ENCODE assay signal across 8 cellular contexts in the genomic region with DNA sequence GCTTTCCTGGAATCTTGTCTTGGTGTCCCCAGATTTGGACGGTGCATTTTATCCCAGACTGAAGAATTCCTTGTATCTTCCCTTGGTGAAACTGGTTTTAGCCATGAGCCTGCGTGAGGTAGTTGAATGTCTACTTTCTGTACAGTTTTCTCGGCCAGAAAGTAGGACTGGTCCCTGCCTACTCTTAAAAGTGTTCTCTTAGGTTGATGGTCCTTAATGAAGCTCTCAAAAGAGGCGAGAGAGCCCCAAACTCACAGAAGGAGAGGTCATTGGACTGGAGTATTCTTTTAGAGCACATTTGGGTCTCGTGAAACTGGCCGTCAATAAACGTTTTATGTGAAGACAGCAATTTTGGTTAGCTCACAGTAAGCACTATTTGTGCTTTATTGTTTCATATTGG. TPM values are rescaled to one million over a fixed set of nuclear protein-coding genes. Genes with fewer than 3 reads are reported as not detected.
DNase-seq lines count a peak whose midpoint lies in the region; ATAC-seq and TF ChIP-seq lines count a peak whose summit lies in the region.

No MANE protein-coding gene starts in this region.

- H3K9ac ChIP-seq in smooth muscle cell (ENCODE audit: low read depth): peak overlapping the region; percentile 90

- DNase-seq in RKO (ENCODE audit: low spot score): peak; percentile 9
- peak; percentile 11 for DNase-seq in germinal center (ENCODE audit: low spot score)
- DNase-seq in smooth muscle cell (lab: John Stamatoyannopoulos, UW; ENCODE audit: unreplicated experiment): no peak
- DNase-seq in C1 segment of cervical spinal cord (lab: John Stamatoyannopoulos, UW): no peak
- no peak for DNase-seq in activated T-cell treated with anti-CD3 and anti-CD28 coated beads, Interleukin-2, amount 50 U/mL, for 1 hour
- no peak for DNase-seq in ureter (ENCODE audit: low spot score)

- WGBS in smooth muscle cell (ENCODE audit: low lambda C conversion rate): 4% methylated on average over 7 of the region's 7 CpGs

- H3K4me3 ChIP-seq in smooth muscle cell: peak overlapping the region; percentile 79

- peaks cover 56% of the 10 kb centered on the region for H3K79me2 ChIP-seq in smooth muscle cell (ENCODE audit: low read depth)

- no peak for TF ChIP-seq CTCF in smooth muscle cell (IDR thresholded peaks at IDR 0.05; ENCODE audit: borderline replicate concordance, insufficient read depth, poor library complexity, severe bottlenecking)

- H3K4me2 ChIP-seq in smooth muscle cell: peak overlapping the region; percentile 86

- H4K20me1 ChIP-seq in smooth muscle cell (ENCODE audit: low read depth): peaks cover 21% of the 10 kb centered on the region

- H3K27ac ChIP-seq in smooth muscle cell (ENCODE audit: low read depth): peak overlapping the region; percentile 92

- no peaks in the 10 kb centered on the region for H3K9me3 ChIP-seq in smooth muscle cell (replicated peaks; ENCODE audit: low read depth)

- H3K4me1 ChIP-seq in smooth muscle cell (ENCODE audit: low read depth): peaks cover 9% of the 10 kb centered on the region

- H3K36me3 ChIP-seq in smooth muscle cell (ENCODE audit: low read depth): no peaks in the 10 kb centered on the region

- ATAC-seq in GM21381 (IDR thresholded peaks at IDR 0.05; ENCODE audit: unreplicated experiment) (peak; percentile 2), HG03378 (IDR thresholded peaks at IDR 0.05; ENCODE audit: unreplicated experiment) (no peak)

- peak overlapping the region; percentile 93 for H2AFZ ChIP-seq in smooth muscle cell (ENCODE audit: low read depth)

- H3K27me3 ChIP-seq in smooth muscle cell (ENCODE audit: low read depth): no peaks in the 10 kb centered on the region

- H3F3A ChIP-seq in smooth muscle cell (ENCODE audit: low read depth): no peaks in the 10 kb centered on the region

RNA-seq across cellular contexts. Expression of gene GTF2F2, which starts 0.7 kb away (rescaled TPM):
- total RNA-seq in smooth muscle cell (25.3 and 28.1 TPM in 2 replicates), ureter (15.8 TPM)
- polyA plus RNA-seq in smooth muscle cell: 11.2 and 14.6 TPM in 2 replicates

Comparison
In these comparisons a context has a peak if more than half of its experiments do, and no peak if none do; other contexts are left out.
1. DNase-seq: peak in RKO (single experiment) and germinal center (single experiment); none in smooth muscle cell (single experiment), C1 segment of cervical spinal cord (0 of 14), activated T-cell treated with anti-CD3 and anti-CD28 coated beads, Interleukin-2, amount 50 U/mL, for 1 hour (single experiment) and ureter (single experiment).